Comparison of ENCODE assay signal across 15 cellular contexts in genomic region chr3:73024836-73025235, GRCh38. TPM values are rescaled to one million over a fixed set of nuclear protein-coding genes. Genes with fewer than 3 reads are reported as not detected.
DNase-seq lines count a peak whose midpoint lies in the region; ATAC-seq and TF ChIP-seq lines count a peak whose summit lies in the region.
"Had no signal": no experiment of that assay in that cellular context is flagged by ENCODE, and none has a peak within 500 bp of the region (broad histone marks: within the 10 kb centered on the region; RNA-seq: fewer than 3 reads in every experiment).

No MANE protein-coding gene starts in this region.

- POLR2A ChIA-PET in activated CD4-positive, alpha-beta T cell treated with anti-CD3 and anti-CD28 coated beads for 36 hours (lab: Charles Lee): no interaction called here
- POLR2A ChIA-PET in activated CD4-positive, alpha-beta T cell treated with anti-CD3 and anti-CD28 coated beads, Interleukin-2, amount 10 ng/mL, durations not matched to agents 7 days and 5 days (lab: Charles Lee): no interaction called here

- H3K9me3 ChIP-seq in RWPE2 (ENCODE audit: severe bottlenecking): no peaks in the 10 kb centered on the region
- H3K9me3 ChIP-seq in iPS-20b (ENCODE audit: insufficient read depth, low read depth, low read length): no peaks in the 10 kb centered on the region
- H3K9me3 ChIP-seq in tibial nerve: no peaks in the 10 kb centered on the region
- no peaks in the 10 kb centered on the region for H3K9me3 ChIP-seq in Peyer's patch
- H3K9me3 ChIP-seq: right atrium auricular region, suprapubic skin had no signal

- H3K4me3 ChIP-seq in RWPE2 (ENCODE audit: severe bottlenecking) (no peak overlapping the region), iPS-20b (ENCODE audit: low read length) (peak overlapping the region; percentile 45; the same call in 1 of the 2 replicates), tibial nerve (no peak overlapping the region), Peyer's patch (no peak overlapping the region)
- H3K4me3 ChIP-seq: right atrium auricular region, suprapubic skin had no signal

- H3K4me1 Mint-ChIP-seq in activated CD4-positive, alpha-beta T cell treated with anti-CD3 and anti-CD28 coated beads for 36 hours: peaks cover 73% of the 10 kb centered on the region
- peaks cover 43% of the 10 kb centered on the region for H3K4me1 Mint-ChIP-seq in activated CD4-positive, alpha-beta T cell treated with anti-CD3 and anti-CD28 coated beads, Interleukin-2, amount 10 ng/mL, durations not matched to agents 7 days and 5 days

- TF ChIP-seq POLR2A in tibial nerve (IDR thresholded peaks at IDR 0.05): no peak
- TF ChIP-seq POLR2A in Peyer's patch (IDR thresholded peaks at IDR 0.05): no peak

- H3K36me3 ChIP-seq in RWPE2 (ENCODE audit: low read depth) (peaks cover 3% of the 10 kb centered on the region; the same call in 1 of the 2 replicates), iPS-20b (ENCODE audit: insufficient read depth, low read depth, low read length) (no peaks in the 10 kb centered on the region), tibial nerve (no peaks in the 10 kb centered on the region), Peyer's patch (no peaks in the 10 kb centered on the region)
- H3K36me3 ChIP-seq: right atrium auricular region, suprapubic skin had no signal

- no peak for ATAC-seq in activated CD4-positive, alpha-beta T cell treated with anti-CD3 and anti-CD28 coated beads for 36 hours
- ATAC-seq in RWPE2 (ENCODE audit: low read depth) (0 out of 3 replicates have a peak, but pooled peaks have one; percentile 12), HG02588 (IDR thresholded peaks at IDR 0.05; ENCODE audit: unreplicated experiment) (no peak)
- ATAC-seq: activated naive CD4-positive, alpha-beta T cell treated with anti-CD3 and anti-CD28 coated beads, Interleukin-2, amount 50 U/mL, for 72 hours had no signal

- TF ChIP-seq EP300 in tibial nerve (IDR thresholded peaks at IDR 0.05): no peak

- H3K27me3 ChIP-seq in RWPE2 (ENCODE audit: insufficient read depth, poor library complexity, severe bottlenecking) (no peaks in the 10 kb centered on the region), iPS-20b (ENCODE audit: insufficient read depth, low read length) (no peaks in the 10 kb centered on the region), tibial nerve (no peaks in the 10 kb centered on the region), Peyer's patch (no peaks in the 10 kb centered on the region)
- H3K27me3 ChIP-seq: right atrium auricular region, suprapubic skin had no signal

- H3K4me1 ChIP-seq in RWPE2 (ENCODE audit: insufficient read depth, poor library complexity, severe bottlenecking) (peaks cover 23% of the 10 kb centered on the region), iPS-20b (ENCODE audit: insufficient read depth, low read length) (peaks cover 28% of the 10 kb centered on the region; the same call in 1 of the 2 replicates), tibial nerve (peaks cover 0 to 87% (median 33%) of the 10 kb centered on the region in 4 donors), Peyer's patch (peaks cover 0 to 46% (median 3%) of the 10 kb centered on the region in 4 donors)

- no peaks in the 10 kb centered on the region for H3K27me3 Mint-ChIP-seq in activated CD4-positive, alpha-beta T cell treated with anti-CD3 and anti-CD28 coated beads for 36 hours
- H3K27me3 Mint-ChIP-seq in activated CD4-positive, alpha-beta T cell treated with anti-CD3 and anti-CD28 coated beads, Interleukin-2, amount 10 ng/mL, durations not matched to agents 7 days and 5 days: no peaks in the 10 kb centered on the region
- H3K27me3 Mint-ChIP-seq: activated CD4-positive, alpha-beta T cell treated with anti-CD3 and anti-CD28 coated beads, Interleukin-2, amount 10 ng/mL, durations not matched to agents 24 days and 14 days had no signal

- TF ChIP-seq CTCF in RWPE2 (IDR thresholded peaks at IDR 0.05; ENCODE audit: poor library complexity, severe bottlenecking) (no peak), tibial nerve (IDR thresholded peaks at IDR 0.05) (no peak), Peyer's patch (IDR thresholded peaks at IDR 0.05) (no peak)

- H3K36me3 Mint-ChIP-seq in activated CD4-positive, alpha-beta T cell treated with anti-CD3 and anti-CD28 coated beads for 36 hours (ENCODE audit: low read depth): peaks cover 28% of the 10 kb centered on the region
- H3K36me3 Mint-ChIP-seq in activated CD4-positive, alpha-beta T cell treated with anti-CD3 and anti-CD28 coated beads, Interleukin-2, amount 10 ng/mL, durations not matched to agents 7 days and 5 days (ENCODE audit: low read depth): peaks cover 24% of the 10 kb centered on the region

- no peaks in the 10 kb centered on the region for H3K9me3 Mint-ChIP-seq in activated CD4-positive, alpha-beta T cell treated with anti-CD3 and anti-CD28 coated beads for 36 hours (ENCODE audit: low read depth)
- no peaks in the 10 kb centered on the region for H3K9me3 Mint-ChIP-seq in activated CD4-positive, alpha-beta T cell treated with anti-CD3 and anti-CD28 coated beads, Interleukin-2, amount 10 ng/mL, durations not matched to agents 7 days and 5 days
- H3K9me3 Mint-ChIP-seq: activated CD4-positive, alpha-beta T cell treated with anti-CD3 and anti-CD28 coated beads, Interleukin-2, amount 10 ng/mL, durations not matched to agents 24 days and 14 days; HFFc6 had no signal

- no peak overlapping the region for H3K9ac ChIP-seq in iPS-20b (ENCODE audit: low read depth, low read length)

- CTCF ChIA-PET in activated CD4-positive, alpha-beta T cell treated with anti-CD3 and anti-CD28 coated beads for 36 hours (lab: Charles Lee): interaction anchor here (0.5 to 2.3 kb wide), 3 partner anchors 14 to 584 kb away, joined by 3 to 12 read pairs (median 8); no protein-coding TSS in a partner anchor
- CTCF ChIA-PET in activated CD4-positive, alpha-beta T cell treated with anti-CD3 and anti-CD28 coated beads, Interleukin-2, amount 10 ng/mL, durations not matched to agents 7 days and 5 days (lab: Charles Lee): interaction anchor here (1.5 to 2.0 kb wide), 3 partner anchors 8 to 15 kb away, joined by 5 to 14 read pairs (median 7); no protein-coding TSS in a partner anchor

- H3K4me3 Mint-ChIP-seq in activated CD4-positive, alpha-beta T cell treated with anti-CD3 and anti-CD28 coated beads for 36 hours: no peak overlapping the region
- no peak overlapping the region for H3K4me3 Mint-ChIP-seq in activated CD4-positive, alpha-beta T cell treated with anti-CD3 and anti-CD28 coated beads, Interleukin-2, amount 10 ng/mL, durations not matched to agents 7 days and 5 days
- H3K4me3 Mint-ChIP-seq: activated CD4-positive, alpha-beta T cell treated with anti-CD3 and anti-CD28 coated beads, Interleukin-2, amount 10 ng/mL, durations not matched to agents 24 days and 14 days; HFFc6 had no signal

- DNase-seq in activated CD4-positive, alpha-beta T cell treated with anti-CD3 and anti-CD28 coated beads for 36 hours: no peak
- DNase-seq in activated CD4-positive, alpha-beta T cell treated with anti-CD3 and anti-CD28 coated beads, Interleukin-2, amount 10 ng/mL, durations not matched to agents 7 days and 5 days: no peak
- DNase-seq in RWPE2 (ENCODE audit: low spot score): no peak
- no peak for DNase-seq in tibial nerve (ENCODE audit: low spot score in 2 of 2)
- no peak for DNase-seq in DMS114 treated with DMSO at 0.1 percent for 48 hours (lab: John Stamatoyannopoulos, UW; ENCODE audit: unreplicated experiment)
- DNase-seq in Peyer's patch: no peak
- DNase-seq: activated CD4-positive, alpha-beta T cell treated with anti-CD3 and anti-CD28 coated beads, Interleukin-2, amount 10 ng/mL, durations not matched to agents 24 days and 14 days; foreskin melanocyte; HFFc6; NCI-H1694 had no signal

- H3K27ac ChIP-seq in RWPE2 (ENCODE audit: poor library complexity, severe bottlenecking): no peak overlapping the region
- no peak overlapping the region for H3K27ac ChIP-seq in iPS-20b (ENCODE audit: low read length)
- H3K27ac ChIP-seq in tibial nerve: peak overlapping the region in 3 of 4 donors; percentile 36 to 81 (median 78)
- no peak overlapping the region for H3K27ac ChIP-seq in Peyer's patch
- H3K27ac ChIP-seq: right atrium auricular region, suprapubic skin had no signal

- H3K27ac Mint-ChIP-seq in activated CD4-positive, alpha-beta T cell treated with anti-CD3 and anti-CD28 coated beads for 36 hours: peak overlapping the region; percentile 48
- no peak overlapping the region for H3K27ac Mint-ChIP-seq in activated CD4-positive, alpha-beta T cell treated with anti-CD3 and anti-CD28 coated beads, Interleukin-2, amount 10 ng/mL, durations not matched to agents 7 days and 5 days
- H3K27ac Mint-ChIP-seq: activated CD4-positive, alpha-beta T cell treated with anti-CD3 and anti-CD28 coated beads, Interleukin-2, amount 10 ng/mL, durations not matched to agents 24 days and 14 days; activated naive CD4-positive, alpha-beta T cell treated with anti-CD3 and anti-CD28 coated beads, Interleukin-2, amount 50 U/mL, for 72 hours had no signal

- intact Hi-C loops in activated CD4-positive, alpha-beta T cell treated with anti-CD3 and anti-CD28 coated beads for 36 hours (cut with DNase I, micrococcal nuclease): no loop called here

RNA-seq across cellular contexts. Expression of gene PPP4R2, which starts 28.2 kb away (rescaled TPM):
- total RNA-seq in activated CD4-positive, alpha-beta T cell treated with anti-CD3 and anti-CD28 coated beads for 36 hours: 10 to 100 TPM; 75.1 to 91.5 TPM
- total RNA-seq in activated CD4-positive, alpha-beta T cell treated with anti-CD3 and anti-CD28 coated beads, Interleukin-2, amount 10 ng/mL, durations not matched to agents 7 days and 5 days: 10 to 100 TPM; 76.9 to 86.6 TPM
- total RNA-seq in tibial nerve: 100 to 1,000 TPM in 1 of 4 donors, 10 to 100 TPM in 3; 72.9 to 134 (median 80.6) TPM
- total RNA-seq in Peyer's patch: 10 to 100 TPM; 39.9 to 49.6 (median 44.2) TPM

RNA-seq across cellular contexts. Expression of gene EBLN2, which starts 36.6 kb away (rescaled TPM):
- total RNA-seq in activated CD4-positive, alpha-beta T cell treated with anti-CD3 and anti-CD28 coated beads for 36 hours: 1 to 10 TPM; 4.7 to 5.2 TPM
- total RNA-seq in activated CD4-positive, alpha-beta T cell treated with anti-CD3 and anti-CD28 coated beads, Interleukin-2, amount 10 ng/mL, durations not matched to agents 7 days and 5 days: 1 to 10 TPM; 6.3 to 6.9 TPM
- total RNA-seq in tibial nerve (10 to 100 TPM; 11.9 to 16.4 (median 14.9) TPM), Peyer's patch (10 to 100 TPM in 3 of 4 donors, 1 to 10 TPM in 1; 8.2 to 14.9 (median 11.9) TPM)

Comparison
In these comparisons a context has a peak if more than half of its experiments do, and no peak if none do; other contexts are left out.
1. H3K27ac ChIP-seq: peak in tibial nerve (3 of 4); none in RWPE2 (single experiment), iPS-20b (single experiment) and Peyer's patch (0 of 4).